16 cellular contexts compared by ENCODE assay signal in genomic region chr20:32352101-32352720, GRCh38.
"Had no signal": no experiment of that assay in that cellular context is flagged by ENCODE, and none has a peak within 500 bp of the region (broad histone marks: within the 10 kb centered on the region; RNA-seq: fewer than 3 reads in every experiment).

No MANE protein-coding gene starts in this region.

- H3K9me3 ChIP-seq: mucosa of descending colon, tibial nerve had no signal

- H3K27ac Mint-ChIP-seq: memory B cell; stimulated activated effector memory CD8-positive, alpha-beta T cell treated with anti-CD3 and anti-CD28 coated beads, Interleukin-12 subunit alpha, Interleukin-12 subunit beta, amount 100 ng/mL, for 72 hours; T-helper 2 cell treated with Interferon-gamma antibody and Interleukin-4, amounts not matched to agents 5 μg/mL and 100 μg/mL, for 36 hours had no signal

- FAIRE-seq: kidney had no signal

- H3K4me3 Mint-ChIP-seq: memory B cell; naive thymus-derived CD4-positive, alpha-beta T cell; stimulated activated effector memory CD8-positive, alpha-beta T cell treated with anti-CD3 and anti-CD28 coated beads, Interleukin-12 subunit alpha, Interleukin-12 subunit beta, amount 100 ng/mL, for 72 hours; T-helper 2 cell treated with Interferon-gamma antibody and Interleukin-4, amounts not matched to agents 5 μg/mL and 100 μg/mL, for 36 hours had no signal

- H3K9me3 Mint-ChIP-seq: memory B cell; stimulated activated effector memory CD8-positive, alpha-beta T cell treated with anti-CD3 and anti-CD28 coated beads, Interleukin-12 subunit alpha, Interleukin-12 subunit beta, amount 100 ng/mL, for 72 hours; T-helper 2 cell treated with Interferon-gamma antibody and Interleukin-4, amounts not matched to agents 5 μg/mL and 100 μg/mL, for 36 hours had no signal

- ATAC-seq: foreskin keratinocyte; left ventricle myocardium superior; mucosa of descending colon; naive thymus-derived CD4-positive, alpha-beta T cell; stimulated activated effector memory CD8-positive, alpha-beta T cell treated with anti-CD3 and anti-CD28 coated beads, Interleukin-12 subunit alpha, Interleukin-12 subunit beta, amount 100 ng/mL, for 72 hours had no signal

- H3K36me3 ChIP-seq: tibial nerve had no signal

- H3K4me3 ChIP-seq: mucosa of descending colon, tibial nerve had no signal

- H3K27me3 Mint-ChIP-seq: memory B cell; naive thymus-derived CD4-positive, alpha-beta T cell had no signal

- DNase-seq: activated CD4-positive, alpha-beta T cell treated with anti-CD3 and anti-CD28 coated beads, Interleukin-2, amount 50 U/mL, for 1 hour; activated naive CD4-positive, alpha-beta T cell; aorta; effector memory CD4-positive, alpha-beta T cell; foreskin keratinocyte; glutamatergic neuron; hypothalamus; kidney; left ventricle myocardium superior; mucosa of descending colon; naive thymus-derived CD4-positive, alpha-beta T cell had no signal

- H3K9ac ChIP-seq: parathyroid adenoma had no signal

- H3K27ac ChIP-seq: foreskin keratinocyte, parathyroid adenoma, tibial nerve had no signal

- H3K4me1 ChIP-seq: foreskin keratinocyte, parathyroid adenoma had no signal

- H3K27me3 ChIP-seq: foreskin keratinocyte, tibial nerve had no signal
